Comparison of ENCODE assay signal across 1 cellular context in the genomic region with DNA sequence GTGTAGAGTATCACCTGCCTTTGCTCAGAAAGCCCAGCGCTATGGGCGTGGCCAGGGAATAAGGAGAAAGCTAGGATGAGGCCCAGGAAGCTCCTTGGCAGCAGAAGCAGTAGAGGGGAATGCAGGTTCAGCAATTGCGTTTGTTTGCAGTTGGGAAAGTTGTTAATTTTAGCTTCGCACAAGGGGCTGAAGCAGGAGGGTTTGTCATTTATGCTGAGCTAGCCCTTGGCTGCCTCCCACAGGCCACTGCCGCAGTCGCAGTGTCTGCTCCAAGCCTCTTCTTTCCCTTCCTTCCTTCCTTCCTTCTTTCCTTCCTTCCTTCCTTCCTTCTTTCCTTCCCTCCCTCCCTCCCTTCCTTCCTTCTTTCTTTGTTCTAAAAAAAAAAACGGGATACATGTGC.
TF ChIP-seq lines count a peak whose summit lies in the region.

No MANE protein-coding gene starts in this region.

TF ChIP-seq in GM23338, 12 proteins besides CTCF, POLR2A, EP300 and RAD21:
- TF ChIP-seq, protein P1, sequence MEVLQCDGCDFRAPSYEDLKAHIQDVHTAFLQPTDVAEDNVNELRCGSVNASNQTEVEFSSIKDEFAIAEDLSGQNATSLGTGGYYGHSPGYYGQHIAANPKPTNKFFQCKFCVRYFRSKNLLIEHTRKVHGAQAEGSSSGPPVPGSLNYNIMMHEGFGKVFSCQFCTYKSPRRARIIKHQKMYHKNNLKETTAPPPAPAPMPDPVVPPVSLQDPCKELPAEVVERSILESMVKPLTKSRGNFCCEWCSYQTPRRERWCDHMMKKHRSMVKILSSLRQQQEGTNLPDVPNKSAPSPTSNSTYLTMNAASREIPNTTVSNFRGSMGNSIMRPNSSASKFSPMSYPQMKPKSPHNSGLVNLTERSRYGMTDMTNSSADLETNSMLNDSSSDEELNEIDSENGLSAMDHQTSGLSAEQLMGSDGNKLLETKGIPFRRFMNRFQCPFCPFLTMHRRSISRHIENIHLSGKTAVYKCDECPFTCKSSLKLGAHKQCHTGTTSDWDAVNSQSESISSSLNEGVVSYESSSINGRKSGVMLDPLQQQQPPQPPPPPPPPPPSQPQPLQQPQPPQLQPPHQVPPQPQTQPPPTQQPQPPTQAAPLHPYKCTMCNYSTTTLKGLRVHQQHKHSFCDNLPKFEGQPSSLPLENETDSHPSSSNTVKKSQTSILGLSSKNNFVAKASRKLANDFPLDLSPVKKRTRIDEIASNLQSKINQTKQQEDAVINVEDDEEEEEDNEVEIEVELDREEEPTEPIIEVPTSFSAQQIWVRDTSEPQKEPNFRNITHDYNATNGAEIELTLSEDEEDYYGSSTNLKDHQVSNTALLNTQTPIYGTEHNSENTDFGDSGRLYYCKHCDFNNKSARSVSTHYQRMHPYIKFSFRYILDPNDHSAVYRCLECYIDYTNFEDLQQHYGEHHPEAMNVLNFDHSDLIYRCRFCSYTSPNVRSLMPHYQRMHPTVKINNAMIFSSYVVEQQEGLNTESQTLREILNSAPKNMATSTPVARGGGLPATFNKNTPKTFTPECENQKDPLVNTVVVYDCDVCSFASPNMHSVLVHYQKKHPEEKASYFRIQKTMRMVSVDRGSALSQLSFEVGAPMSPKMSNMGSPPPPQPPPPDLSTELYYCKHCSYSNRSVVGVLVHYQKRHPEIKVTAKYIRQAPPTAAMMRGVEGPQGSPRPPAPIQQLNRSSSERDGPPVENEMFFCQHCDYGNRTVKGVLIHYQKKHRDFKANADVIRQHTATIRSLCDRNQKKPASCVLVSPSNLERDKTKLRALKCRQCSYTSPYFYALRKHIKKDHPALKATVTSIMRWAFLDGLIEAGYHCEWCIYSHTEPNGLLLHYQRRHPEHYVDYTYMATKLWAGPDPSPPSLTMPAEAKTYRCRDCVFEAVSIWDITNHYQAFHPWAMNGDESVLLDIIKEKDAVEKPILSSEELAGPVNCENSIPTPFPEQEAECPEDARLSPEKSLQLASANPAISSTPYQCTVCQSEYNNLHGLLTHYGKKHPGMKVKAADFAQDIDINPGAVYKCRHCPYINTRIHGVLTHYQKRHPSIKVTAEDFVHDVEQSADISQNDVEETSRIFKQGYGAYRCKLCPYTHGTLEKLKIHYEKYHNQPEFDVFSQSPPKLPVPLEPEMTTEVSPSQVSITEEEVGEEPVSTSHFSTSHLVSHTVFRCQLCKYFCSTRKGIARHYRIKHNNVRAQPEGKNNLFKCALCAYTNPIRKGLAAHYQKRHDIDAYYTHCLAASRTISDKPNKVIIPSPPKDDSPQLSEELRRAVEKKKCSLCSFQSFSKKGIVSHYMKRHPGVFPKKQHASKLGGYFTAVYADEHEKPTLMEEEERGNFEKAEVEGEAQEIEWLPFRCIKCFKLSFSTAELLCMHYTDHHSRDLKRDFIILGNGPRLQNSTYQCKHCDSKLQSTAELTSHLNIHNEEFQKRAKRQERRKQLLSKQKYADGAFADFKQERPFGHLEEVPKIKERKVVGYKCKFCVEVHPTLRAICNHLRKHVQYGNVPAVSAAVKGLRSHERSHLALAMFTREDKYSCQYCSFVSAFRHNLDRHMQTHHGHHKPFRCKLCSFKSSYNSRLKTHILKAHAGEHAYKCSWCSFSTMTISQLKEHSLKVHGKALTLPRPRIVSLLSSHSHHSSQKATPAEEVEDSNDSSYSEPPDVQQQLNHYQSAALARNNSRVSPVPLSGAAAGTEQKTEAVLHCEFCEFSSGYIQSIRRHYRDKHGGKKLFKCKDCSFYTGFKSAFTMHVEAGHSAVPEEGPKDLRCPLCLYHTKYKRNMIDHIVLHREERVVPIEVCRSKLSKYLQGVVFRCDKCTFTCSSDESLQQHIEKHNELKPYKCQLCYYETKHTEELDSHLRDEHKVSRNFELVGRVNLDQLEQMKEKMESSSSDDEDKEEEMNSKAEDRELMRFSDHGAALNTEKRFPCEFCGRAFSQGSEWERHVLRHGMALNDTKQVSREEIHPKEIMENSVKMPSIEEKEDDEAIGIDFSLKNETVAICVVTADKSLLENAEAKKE (CRISPR knock-in tag; IDR thresholded peaks at IDR 0.05), result no peak
